16 cellular contexts compared by ENCODE assay signal in the genomic region with DNA sequence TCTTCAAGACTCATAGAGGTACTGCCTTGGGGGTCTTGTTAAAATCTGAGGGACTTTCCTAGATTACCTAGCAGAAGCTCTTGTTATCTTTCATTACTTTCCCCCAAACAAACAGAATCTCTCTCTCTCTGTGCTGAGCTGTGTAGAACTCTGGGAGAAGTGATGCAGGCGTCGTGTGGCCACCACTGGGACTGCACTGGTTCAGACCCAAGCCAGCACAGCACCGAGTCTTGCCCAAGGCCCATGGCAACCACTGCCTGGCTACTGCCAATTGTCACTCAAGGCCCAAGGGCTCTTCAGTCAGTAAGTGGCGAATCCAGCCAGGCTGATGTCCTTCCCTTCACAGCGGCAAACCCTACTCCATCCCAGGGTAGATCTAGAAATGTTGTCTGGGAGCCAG. TPM values are rescaled to one million over a fixed set of nuclear protein-coding genes. Genes with fewer than 3 reads are reported as not detected.
DNase-seq lines count a peak whose midpoint lies in the region; ATAC-seq and TF ChIP-seq lines count a peak whose summit lies in the region.
"Had no signal": no experiment of that assay in that cellular context is flagged by ENCODE, and none has a peak within 500 bp of the region (broad histone marks: within the 10 kb centered on the region; RNA-seq: fewer than 3 reads in every experiment).

No MANE protein-coding gene starts in this region.

- H2AFZ ChIP-seq in OCI-LY7 (ENCODE audit: low read length), result no peak overlapping the region
- no peak overlapping the region for H2AFZ ChIP-seq in mesenchymal stem cell (ENCODE audit: low read depth, low read length)
- H2AFZ ChIP-seq: GM23248 had no signal

- POLR2A ChIA-PET in WTC11 (lab: Charles Lee), result no interaction called here
- POLR2A ChIA-PET in OCI-LY7 (lab: Charles Lee), result no interaction called here

- H3K9me3 ChIP-seq in OCI-LY7 (ENCODE audit: low read length) (0 out of 2 replicates have a peak, but pooled peaks cover 4% of the 10 kb centered on the region), mesenchymal stem cell (ENCODE audit: control insufficient read depth, low read length) (peaks cover 14% of the 10 kb centered on the region)

- no peak overlapping the region for H2BK15ac ChIP-seq in mesenchymal stem cell (ENCODE audit: low read depth, poor library complexity, severe bottlenecking)

- H3K36me3 ChIP-seq in OCI-LY7 (ENCODE audit: insufficient read depth, low read length) (no peaks in the 10 kb centered on the region), mesenchymal stem cell (ENCODE audit: control insufficient read depth in 1 of 2, insufficient read depth in 2 of 2, low read depth in 1 of 2, low read length in 2 of 2) (no peaks in the 10 kb centered on the region)
- H3K36me3 ChIP-seq: BLaER1 had no signal

- intact Hi-C loops in OCI-LY7 (cut with micrococcal nuclease; ENCODE audit: unreplicated experiment), result no loop called here

- no peak overlapping the region for H4K8ac ChIP-seq in mesenchymal stem cell (ENCODE audit: low read length)

- H3K4me2 ChIP-seq in OCI-LY7 (ENCODE audit: low read length), result no peak overlapping the region
- no peak overlapping the region for H3K4me2 ChIP-seq in mesenchymal stem cell (ENCODE audit: low read length, poor library complexity, severe bottlenecking)
- H3K4me2 ChIP-seq: BLaER1 had no signal

- no peak overlapping the region for H2BK120ac ChIP-seq in mesenchymal stem cell (ENCODE audit: low read depth, low read length)

- ATAC-seq in activated naive CD8-positive, alpha-beta T cell treated with anti-CD3 and anti-CD28 coated beads, Interleukin-2, amount 50 U/mL, for 24 hours, result peak; percentile 43
- ATAC-seq in WTC11, result peak; percentile 98
- peak; percentile 57 for ATAC-seq in stimulated activated memory B cell treated with anti-CD40 and anti-IgM and Interleukin-4, amounts not matched to agents 10 μg/mL and 1 μg/mL and 100 μg/mL, for 72 hours

- H3K4ac ChIP-seq in mesenchymal stem cell (ENCODE audit: low read depth in 1 of 2, low read length in 2 of 2), result no peak overlapping the region

- peaks cover 3% of the 10 kb centered on the region for H3K27me3 Mint-ChIP-seq in activated naive CD8-positive, alpha-beta T cell treated with anti-CD3 and anti-CD28 coated beads, Interleukin-2, amount 50 U/mL, for 24 hours
- no peaks in the 10 kb centered on the region for H3K27me3 Mint-ChIP-seq in activated naive CD8-positive, alpha-beta T cell treated with anti-CD3 and anti-CD28 coated beads for 36 hours
- H3K27me3 Mint-ChIP-seq in WTC11 (ENCODE audit: low read depth), result no peaks in the 10 kb centered on the region
- H3K27me3 Mint-ChIP-seq in stimulated activated memory B cell treated with anti-CD40 and anti-IgM and Interleukin-4, amounts not matched to agents 10 μg/mL and 1 μg/mL and 100 μg/mL, for 72 hours, result no peaks in the 10 kb centered on the region

- H3K18ac ChIP-seq in mesenchymal stem cell (ENCODE audit: low read depth in 1 of 2, low read length in 2 of 2), result no peak overlapping the region

- WGBS in mesenchymal stem cell, result 96% methylated on average over 5 of the region's 5 CpGs

- H3K9me3 Mint-ChIP-seq in activated naive CD8-positive, alpha-beta T cell treated with anti-CD3 and anti-CD28 coated beads, Interleukin-2, amount 50 U/mL, for 24 hours, result peaks cover 22% of the 10 kb centered on the region
- H3K9me3 Mint-ChIP-seq in activated naive CD8-positive, alpha-beta T cell treated with anti-CD3 and anti-CD28 coated beads for 36 hours, result peaks cover 13% of the 10 kb centered on the region
- peaks cover 53% of the 10 kb centered on the region for H3K9me3 Mint-ChIP-seq in WTC11
- H3K9me3 Mint-ChIP-seq in stimulated activated memory B cell treated with anti-CD40 and anti-IgM and Interleukin-4, amounts not matched to agents 10 μg/mL and 1 μg/mL and 100 μg/mL, for 72 hours, result peaks cover 29% of the 10 kb centered on the region

- no peaks in the 10 kb centered on the region for H3K36me3 Mint-ChIP-seq in activated naive CD8-positive, alpha-beta T cell treated with anti-CD3 and anti-CD28 coated beads, Interleukin-2, amount 50 U/mL, for 24 hours (ENCODE audit: low read depth)
- no peaks in the 10 kb centered on the region for H3K36me3 Mint-ChIP-seq in activated naive CD8-positive, alpha-beta T cell treated with anti-CD3 and anti-CD28 coated beads for 36 hours
- 0 out of 2 replicates have a peak, but pooled peaks cover 3% of the 10 kb centered on the region for H3K36me3 Mint-ChIP-seq in WTC11
- H3K36me3 Mint-ChIP-seq in stimulated activated memory B cell treated with anti-CD40 and anti-IgM and Interleukin-4, amounts not matched to agents 10 μg/mL and 1 μg/mL and 100 μg/mL, for 72 hours, result no peaks in the 10 kb centered on the region
- H3K36me3 Mint-ChIP-seq: CD4-positive, alpha-beta memory T cell had no signal

- H3K23ac ChIP-seq in mesenchymal stem cell (ENCODE audit: low read length in 2 of 2), result no peak overlapping the region

- no peak overlapping the region for H3K4me3 ChIP-seq in OCI-LY7 (ENCODE audit: low read depth, low read length, poor library complexity, severe bottlenecking)
- H3K4me3 ChIP-seq in mesenchymal stem cell (ENCODE audit: insufficient read depth in 1 of 2, low read depth in 1 of 2, low read length in 2 of 2), result no peak overlapping the region
- H3K4me3 ChIP-seq: BLaER1, GM23248 had no signal

- DNase-seq in activated naive CD8-positive, alpha-beta T cell treated with anti-CD3 and anti-CD28 coated beads, Interleukin-2, amount 50 U/mL, for 24 hours, result no peak
- DNase-seq in activated naive CD8-positive, alpha-beta T cell treated with anti-CD3 and anti-CD28 coated beads for 36 hours, result no peak
- DNase-seq in WTC11 (ENCODE audit: low spot score) (no peak), OCI-LY7 (ENCODE audit: low spot score) (no peak), mesenchymal stem cell (no peak)
- DNase-seq: CD4-positive, alpha-beta memory T cell; GDM1; GM23248; KG1; MV-4-11; NCI-H1694 treated with DMSO at 0.1 percent for 48 hours; OCI-M1; SIG-M5 had no signal

- no peak overlapping the region for H4K91ac ChIP-seq in mesenchymal stem cell (ENCODE audit: low read length)

- H3K4me1 Mint-ChIP-seq in activated naive CD8-positive, alpha-beta T cell treated with anti-CD3 and anti-CD28 coated beads, Interleukin-2, amount 50 U/mL, for 24 hours, result no peaks in the 10 kb centered on the region
- H3K4me1 Mint-ChIP-seq in activated naive CD8-positive, alpha-beta T cell treated with anti-CD3 and anti-CD28 coated beads for 36 hours, result no peaks in the 10 kb centered on the region
- H3K4me1 Mint-ChIP-seq in WTC11, result peaks cover 3% of the 10 kb centered on the region; the same call in 1 of the 2 replicates
- no peaks in the 10 kb centered on the region for H3K4me1 Mint-ChIP-seq in stimulated activated memory B cell treated with anti-CD40 and anti-IgM and Interleukin-4, amounts not matched to agents 10 μg/mL and 1 μg/mL and 100 μg/mL, for 72 hours
- H3K4me1 Mint-ChIP-seq: CD4-positive, alpha-beta memory T cell had no signal

- no peak overlapping the region for H2BK12ac ChIP-seq in mesenchymal stem cell (ENCODE audit: low read length in 2 of 2)

- H3K27ac Mint-ChIP-seq in activated naive CD8-positive, alpha-beta T cell treated with anti-CD3 and anti-CD28 coated beads, Interleukin-2, amount 50 U/mL, for 24 hours, result no peak overlapping the region
- H3K27ac Mint-ChIP-seq in activated naive CD8-positive, alpha-beta T cell treated with anti-CD3 and anti-CD28 coated beads for 36 hours, result no peak overlapping the region
- no peak overlapping the region for H3K27ac Mint-ChIP-seq in WTC11
- no peak overlapping the region for H3K27ac Mint-ChIP-seq in stimulated activated memory B cell treated with anti-CD40 and anti-IgM and Interleukin-4, amounts not matched to agents 10 μg/mL and 1 μg/mL and 100 μg/mL, for 72 hours
- H3K27ac Mint-ChIP-seq: CD4-positive, alpha-beta memory T cell had no signal

- H4K20me1 ChIP-seq in OCI-LY7 (ENCODE audit: insufficient read depth, low read length), result no peaks in the 10 kb centered on the region
- H4K20me1 ChIP-seq: BLaER1 had no signal

- no peaks in the 10 kb centered on the region for H3K79me2 ChIP-seq in OCI-LY7 (ENCODE audit: insufficient read depth, low read depth, low read length)

- H3K9ac ChIP-seq in mesenchymal stem cell (ENCODE audit: low read length), result no peak overlapping the region
- H3K9ac ChIP-seq: BLaER1, GM23248 had no signal

- H3K4me1 ChIP-seq in OCI-LY7 (ENCODE audit: insufficient read depth, low read length, poor library complexity, severe bottlenecking) (no peaks in the 10 kb centered on the region), mesenchymal stem cell (ENCODE audit: control insufficient read depth, insufficient read depth, low read depth, low read length) (peaks cover 4% of the 10 kb centered on the region)
- H3K4me1 ChIP-seq: BLaER1 had no signal

- no peak overlapping the region for H3K14ac ChIP-seq in mesenchymal stem cell (ENCODE audit: low read length in 2 of 2)

- H3K27me3 ChIP-seq in mesenchymal stem cell (ENCODE audit: control insufficient read depth in 1 of 2, insufficient read depth in 1 of 2, low read length in 2 of 2), result no peaks in the 10 kb centered on the region
- H3K27me3 ChIP-seq: BLaER1 had no signal

- no peak overlapping the region for H3K4me3 Mint-ChIP-seq in activated naive CD8-positive, alpha-beta T cell treated with anti-CD3 and anti-CD28 coated beads, Interleukin-2, amount 50 U/mL, for 24 hours
- H3K4me3 Mint-ChIP-seq in activated naive CD8-positive, alpha-beta T cell treated with anti-CD3 and anti-CD28 coated beads for 36 hours, result no peak overlapping the region
- H3K4me3 Mint-ChIP-seq in WTC11, result no peak overlapping the region
- no peak overlapping the region for H3K4me3 Mint-ChIP-seq in stimulated activated memory B cell treated with anti-CD40 and anti-IgM and Interleukin-4, amounts not matched to agents 10 μg/mL and 1 μg/mL and 100 μg/mL, for 72 hours
- H3K4me3 Mint-ChIP-seq: CD4-positive, alpha-beta memory T cell had no signal

- TF ChIP-seq CTCF in GM12873 (IDR thresholded peaks at IDR 0.05; ENCODE audit: insufficient read depth, low read depth, low read length, missing control alignments), result peak; percentile 16
- no peak for TF ChIP-seq CTCF in WTC11 (IDR thresholded peaks at IDR 0.05)
- no peak for TF ChIP-seq CTCF in OCI-LY7 (conservative IDR thresholded peaks at IDR 0.05; ENCODE audit: low read length)

- no TSS peak for BruUV-seq in OCI-LY7 (replicated peaks; lab: Mats Ljungman, UMichigan)

- H3K79me1 ChIP-seq in mesenchymal stem cell (replicated peaks; ENCODE audit: low read length, poor library complexity, severe bottlenecking), result no peaks in the 10 kb centered on the region

- no peak overlapping the region for H2BK5ac ChIP-seq in mesenchymal stem cell (ENCODE audit: low read depth, low read length, poor library complexity, severe bottlenecking)

- CTCF ChIA-PET in WTC11 (lab: Charles Lee), result interaction anchor here (0.6 to 1.1 kb wide), 2 partner anchors 63 to 110 kb away, joined by 3 read pairs; no protein-coding TSS in a partner anchor
- CTCF ChIA-PET in OCI-LY7 (lab: Charles Lee; ENCODE audit: unreplicated experiment), result no interaction called here

- no peak overlapping the region for H2AK5ac ChIP-seq in mesenchymal stem cell (ENCODE audit: low read length, severe bottlenecking)

- H3K9me2 ChIP-seq in OCI-LY7 (ENCODE audit: insufficient read depth, low read length), result no peaks in the 10 kb centered on the region

- H3K27ac ChIP-seq in OCI-LY7 (ENCODE audit: low read depth, low read length, poor library complexity, severe bottlenecking), result no peak overlapping the region
- no peak overlapping the region for H3K27ac ChIP-seq in mesenchymal stem cell (ENCODE audit: low read length, poor library complexity, severe bottlenecking)
- H3K27ac ChIP-seq: BLaER1, GM23248 had no signal

RNA-seq across cellular contexts. Expression of a gene that starts 28.6 kb away (rescaled TPM):
- total RNA-seq in activated naive CD8-positive, alpha-beta T cell treated with anti-CD3 and anti-CD28 coated beads for 36 hours, result not detected
- total RNA-seq in WTC11 (2021) (3.4 to 8.7 TPM (median 3.7 TPM) in 3 replicates), OCI-LY7 (2022) (not detected in 2 replicates)
- total RNA-seq in OCI-LY7 (2014; rRNA removed; shearing (Covaris generic)), result not detected in 2 replicates
- polyA plus RNA-seq in mesenchymal stem cell (2013, experiment 1 of 2), result 2.6 TPM
- polyA plus RNA-seq in mesenchymal stem cell (2013, experiment 2 of 2), result 3.1 TPM
- total RNA-seq: CD4-positive, alpha-beta memory T cell; GM23248 had no signal
- polyA plus RNA-seq: CD4-positive, alpha-beta memory T cell; GM23248 had no signal

Comparison
In these comparisons a context has a peak if more than half of its experiments do, and no peak if none do; other contexts are left out.
1. ATAC-seq: peak in every context shown above with its lines; median percentile 98 in WTC11; 57 in stimulated activated memory B cell treated with anti-CD40 and anti-IgM and Interleukin-4, amounts not matched to agents 10 μg/mL and 1 μg/mL and 100 μg/mL, for 72 hours; 43 in activated naive CD8-positive, alpha-beta T cell treated with anti-CD3 and anti-CD28 coated beads, Interleukin-2, amount 50 U/mL, for 24 hours.